17 cellular contexts compared by ENCODE assay signal in the genomic region with DNA sequence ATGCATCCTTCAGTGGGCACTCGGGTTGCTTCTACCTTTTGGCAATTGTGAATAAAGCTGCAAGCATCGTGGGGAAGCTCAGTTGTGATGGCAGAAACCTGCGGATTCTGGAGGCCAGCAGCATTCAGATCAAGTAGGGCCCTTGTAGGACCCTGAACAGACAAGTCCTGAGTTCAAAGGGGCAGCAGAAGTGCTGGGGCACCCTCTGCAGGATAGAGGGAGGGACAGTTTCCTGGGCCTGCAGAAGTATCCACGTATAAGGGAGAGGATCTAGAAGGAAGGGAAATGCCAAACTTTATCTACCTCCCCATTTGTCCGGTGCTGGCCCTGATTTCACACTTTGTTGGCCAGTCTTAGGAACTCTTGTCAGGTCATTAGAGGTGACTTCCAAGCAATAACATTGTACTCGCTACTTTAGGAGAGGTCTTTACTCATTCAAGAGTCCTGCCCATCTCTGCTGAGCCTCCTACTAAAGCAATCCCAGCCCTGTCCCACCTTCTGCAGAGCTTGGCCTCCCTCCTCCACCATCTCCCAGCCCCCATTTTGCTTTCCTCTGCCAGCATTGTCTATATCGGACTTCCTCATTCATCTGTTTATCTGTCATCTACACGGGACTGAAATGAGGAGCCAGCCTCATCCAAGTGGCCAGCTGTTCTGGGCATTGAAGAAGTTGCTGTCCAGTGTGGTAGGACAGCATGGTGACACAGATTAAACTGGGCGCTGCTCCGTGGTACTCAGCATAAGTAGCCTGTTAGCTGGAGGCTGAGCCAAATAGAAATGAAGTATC. TPM values are rescaled to one million over a fixed set of nuclear protein-coding genes. Genes with fewer than 3 reads are reported as not detected.
DNase-seq lines count a peak whose midpoint lies in the region; ATAC-seq and TF ChIP-seq lines count a peak whose summit lies in the region.
"Had no signal": no experiment of that assay in that cellular context is flagged by ENCODE, and none has a peak within 500 bp of the region (broad histone marks: within the 10 kb centered on the region; RNA-seq: fewer than 3 reads in every experiment).

No MANE protein-coding gene starts in this region.

- H3K9me2 ChIP-seq in HCT116 (ENCODE audit: insufficient read depth), result no peaks in the 10 kb centered on the region

- BruUV-seq in HCT116 (replicated peaks; lab: Mats Ljungman, UMichigan), result no TSS peak

- no peaks in the 10 kb centered on the region for H4K20me1 ChIP-seq in HCT116 (ENCODE audit: insufficient read depth)

- CTCF ChIA-PET in HCT116 (lab: Charles Lee), result no interaction called here

- no peaks in the 10 kb centered on the region for H3K79me2 ChIP-seq in HCT116 (ENCODE audit: insufficient read depth, low read length)

- no peak for TF ChIP-seq POLR2A in HCT116 (IDR thresholded peaks at IDR 0.05; ENCODE audit: borderline replicate concordance, extremely low read depth, insufficient read depth, insufficient read length)

- peaks cover 2% of the 10 kb centered on the region for H3K9me3 Mint-ChIP-seq in endodermal cell

- no peak overlapping the region for H2AFZ ChIP-seq in HCT116 (ENCODE audit: low read depth, low read length, poor library complexity, severe bottlenecking)

- H3K27me3 ChIP-seq in HCT116 (ENCODE audit: insufficient read depth, low read length) (peaks cover 86% of the 10 kb centered on the region), endodermal cell (ENCODE audit: control insufficient read depth, insufficient read depth, low read length, poor library complexity, severe bottlenecking) (peaks cover 9% of the 10 kb centered on the region)

- no peaks in the 10 kb centered on the region for H3K4me1 ChIP-seq in HCT116 (ENCODE audit: control insufficient read depth in 1 of 2, insufficient read depth in 2 of 2, low read length in 2 of 2)
- H3K4me1 ChIP-seq in endodermal cell (ENCODE audit: control insufficient read depth, insufficient read depth, low read length), result no peaks in the 10 kb centered on the region

- no peak overlapping the region for H3K4me3 Mint-ChIP-seq in endodermal cell

- no peak overlapping the region for H3K4me2 ChIP-seq in HCT116 (ENCODE audit: low read length)

- POLR2A ChIA-PET in HCT116 (lab: Charles Lee), result no interaction called here

- no peak for ATAC-seq in HCT116
- no peak for ATAC-seq in GM19324 (IDR thresholded peaks at IDR 0.05; ENCODE audit: low FRiP score, unreplicated experiment)

- RAD21 ChIA-PET in HCT116 (lab: Charles Lee; ENCODE audit: low non-redundant PET in 1 of 2, low total read pairs in 2 of 2, uncharacterized antibody in 2 of 2, unreplicated experiment in 2 of 2), result no interaction called here

- TF ChIP-seq CTCF in HCT116 (IDR thresholded peaks at IDR 0.05 in 2 of 3, conservative IDR thresholded peaks at IDR 0.05 in 1 of 3; ENCODE audit: borderline replicate concordance in 1 of 3, insufficient read depth in 1 of 3, low read depth in 2 of 3, low read length in 2 of 3) (no peak), endodermal cell (conservative IDR thresholded peaks at IDR 0.05) (peak; percentile 54)

- 87% methylated on average over 7 to 10 of the region's 10 CpGs for WGBS in endodermal cell (ENCODE audit: insufficient coverage in 1 of 2, insufficient read length in 1 of 2), 2 experiments

- intact Hi-C loops in HCT116 (cut with micrococcal nuclease), result no loop called here

- DNase-seq in NCI-H82 (lab: John Stamatoyannopoulos, UW) (peak; percentile 5), NCI-H82 treated with DMSO at 0.1 percent for 48 hours (lab: John Stamatoyannopoulos, UW; ENCODE audit: unreplicated experiment) (no peak), HCT116 (ENCODE audit: low read depth, low spot score) (no peak), endodermal cell (no peak), pons (ENCODE audit: low spot score) (peak; percentile 28), AML-193 (lab: John Stamatoyannopoulos, UW) (no peak)
- no peak for DNase-seq in activated T-cell treated with anti-CD3 and anti-CD28 coated beads, Interleukin-2, amount 50 U/mL, for 48 hours
- DNase-seq: 8988T; HCEC 1CT; NCI-H1048; NCI-H1436 treated with DMSO at 0.1 percent for 48 hours; NCI-H2029 treated with DMSO at 0.1 percent for 48 hours; NK-92 treated with Interleukin-12 subunit alpha and Interleukin-12 subunit beta, amount 100 ng/mL, for 24 hours; RPMI8226; SIG-M5 had no signal

- H3K36me3 ChIP-seq in HCT116 (ENCODE audit: control insufficient read depth in 1 of 2, insufficient read depth in 2 of 2, low read length in 2 of 2) (no peaks in the 10 kb centered on the region), endodermal cell (ENCODE audit: control insufficient read depth, insufficient read depth, low read length) (no peaks in the 10 kb centered on the region)

- H3K27me3 Mint-ChIP-seq in endodermal cell (ENCODE audit: insufficient read depth), result no peaks in the 10 kb centered on the region

- H3K9me3 ChIP-seq in HCT116 (ENCODE audit: control insufficient read depth in 1 of 2, insufficient read depth in 1 of 2, low read depth in 1 of 2, low read length in 2 of 2) (no peaks in the 10 kb centered on the region), endodermal cell (ENCODE audit: control insufficient read depth, low read length) (no peaks in the 10 kb centered on the region)

- H3K27ac Mint-ChIP-seq in endodermal cell, result no peak overlapping the region

- no peak overlapping the region for H3K27ac ChIP-seq in HCT116 (ENCODE audit: low read depth, low read length)
- H3K27ac ChIP-seq in endodermal cell (ENCODE audit: low read depth, low read length), result no peak overlapping the region
- H3K27ac ChIP-seq: C4-2B had no signal

- H3K4me1 Mint-ChIP-seq in endodermal cell, result no peaks in the 10 kb centered on the region

- no peaks in the 10 kb centered on the region for H3K36me3 Mint-ChIP-seq in endodermal cell (ENCODE audit: low read depth)

- H3K9ac ChIP-seq in HCT116 (ENCODE audit: low read length) (no peak overlapping the region), endodermal cell (ENCODE audit: extremely low read depth, low read length, poor library complexity, severe bottlenecking) (no peak overlapping the region)

- TF ChIP-seq RAD21 in HCT116 (IDR thresholded peaks at IDR 0.05; ENCODE audit: low read depth), result peak; percentile 20; the same call in 1 of the 2 replicates

- H3K4me3 ChIP-seq in HCT116 (replicated peaks in 1 of 2; ENCODE audit: low read depth in 1 of 2, low read length in 2 of 2) (no peak overlapping the region), endodermal cell (ENCODE audit: low read length) (no peak overlapping the region)

TF ChIP-seq in HCT116, 20 proteins besides CTCF, POLR2A, EP300 and RAD21 (continues in another document):
- TF ChIP-seq FOSL1 (IDR thresholded peaks at IDR 0.05; ENCODE audit: low read depth) (no peak), SRF (IDR thresholded peaks at IDR 0.05; ENCODE audit: low read depth) (no peak), SP1 (IDR thresholded peaks at IDR 0.05; ENCODE audit: low read depth) (no peak), ZFX (IDR thresholded peaks at IDR 0.05) (no peak), EZH2phosphoT487 (IDR thresholded peaks at IDR 0.05; ENCODE audit: borderline replicate concordance) (no peak), JUND (IDR thresholded peaks at IDR 0.05) (no peak), ELF1 (IDR thresholded peaks at IDR 0.05; ENCODE audit: borderline replicate concordance, low read depth) (no peak), ZBTB33 (IDR thresholded peaks at IDR 0.05; ENCODE audit: extremely low read depth, insufficient replicate concordance, low read length) (no peak), CEBPB (IDR thresholded peaks at IDR 0.05; ENCODE audit: low read depth) (no peak), EGR1 (IDR thresholded peaks at IDR 0.05; ENCODE audit: low read depth) (no peak), EZH2 (IDR thresholded peaks at IDR 0.05) (no peak), YY1 (IDR thresholded peaks at IDR 0.05; ENCODE audit: extremely low read depth, insufficient replicate concordance, low read depth, low read length) (no peak), CBX3 (IDR thresholded peaks at IDR 0.05; ENCODE audit: low read depth) (no peak)
- TF ChIP-seq, protein P1, sequence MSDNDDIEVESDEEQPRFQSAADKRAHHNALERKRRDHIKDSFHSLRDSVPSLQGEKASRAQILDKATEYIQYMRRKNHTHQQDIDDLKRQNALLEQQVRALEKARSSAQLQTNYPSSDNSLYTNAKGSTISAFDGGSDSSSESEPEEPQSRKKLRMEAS (IDR thresholded peaks at IDR 0.05), result no peak

RNA-seq across cellular contexts. Expression of gene R3HCC1L, which starts 26.6 kb away (rescaled TPM):
- total RNA-seq in HCT116 (2021; ENCODE audit: unreplicated experiment), result 9.3 TPM
- 8.0 and 8.6 TPM in 2 replicates for polyA plus RNA-seq in HCT116 (2012)
- 10 to 100 TPM; 16.1 to 18.1 TPM for total RNA-seq in endodermal cell
- 16.1 TPM for polyA plus RNA-seq in endodermal cell (2013, experiment 1 of 2)
- 16.3 TPM for polyA plus RNA-seq in endodermal cell (2013, experiment 2 of 2)

Comparison
In these comparisons a context has a peak if more than half of its experiments do, and no peak if none do; other contexts are left out.
1. DNase-seq: peak in NCI-H82 (single experiment) and pons (single experiment); none in NCI-H82 treated with DMSO at 0.1 percent for 48 hours (single experiment), HCT116 (single experiment), endodermal cell (single experiment), activated T-cell treated with anti-CD3 and anti-CD28 coated beads, Interleukin-2, amount 50 U/mL, for 48 hours (0 of 2) and AML-193 (0 of 2).